Comparison of ENCODE assay signal across 15 cellular contexts in genomic region chr6:166514196-166514595, GRCh38.
A peak's percentile ranks its signal among the peaks of the same experiment; 100 is the strongest.
DNase-seq lines count a peak whose midpoint lies in the region; ATAC-seq, FAIRE-seq and TF ChIP-seq lines count a peak whose summit lies in the region.
"Had no signal": no experiment of that assay in that cellular context is flagged by ENCODE, and none has a peak within 500 bp of the region (broad histone marks: within the 10 kb centered on the region; RNA-seq: fewer than 3 reads in every experiment).

No MANE protein-coding gene starts in this region.

- no peaks in the 10 kb centered on the region for H3K79me2 ChIP-seq in HCT116 (ENCODE audit: insufficient read depth, low read length)

- no peak overlapping the region for H3K27ac Mint-ChIP-seq in stimulated activated effector memory CD8-positive, alpha-beta T cell treated with anti-CD3 and anti-CD28 coated beads, Interleukin-12 subunit alpha, Interleukin-12 subunit beta, amount 100 ng/mL, for 72 hours
- H3K27ac Mint-ChIP-seq: activated CD4-positive, alpha-beta memory T cell treated with anti-CD3 and anti-CD28 coated beads for 36 hours; T-helper 1 cell treated with Interleukin-12 subunit alpha and Interleukin-12 subunit beta and Interleukin-4 antibody, amounts not matched to agents 30 μg/mL and 1 μg/mL, for 36 hours had no signal

- H3K4me2 ChIP-seq in HCT116 (ENCODE audit: low read length), result no peak overlapping the region; the same call in 1 of the 2 replicates

- H3K4me1 Mint-ChIP-seq in stimulated activated effector memory CD8-positive, alpha-beta T cell treated with anti-CD3 and anti-CD28 coated beads, Interleukin-12 subunit alpha, Interleukin-12 subunit beta, amount 100 ng/mL, for 72 hours, result peaks cover 14% of the 10 kb centered on the region

- H3K9me3 ChIP-seq in HCT116 (ENCODE audit: control insufficient read depth in 1 of 2, insufficient read depth in 1 of 2, low read depth in 1 of 2, low read length in 2 of 2), result no peaks in the 10 kb centered on the region; a peak in 2 of 4 replicates
- H3K9me3 ChIP-seq: breast epithelium, mucosa of descending colon had no signal

- no peaks in the 10 kb centered on the region for H3K9me2 ChIP-seq in HCT116 (ENCODE audit: insufficient read depth)

- DNase-seq in A172 (ENCODE audit: low spot score), result peak; percentile 38
- DNase-seq in HCT116 (ENCODE audit: low read depth, low spot score), result no peak
- DNase-seq in choroid plexus epithelial cell (ENCODE audit: low read depth), result no peak
- DNase-seq in left lobe of liver (ENCODE audit: low spot score), result no peak
- DNase-seq in NCI-H2227 treated with DMSO at 0.1 percent for 48 hours (lab: John Stamatoyannopoulos, UW), result no peak
- no peak for DNase-seq in NCI-H524 treated with DMSO at 0.1 percent for 48 hours (lab: John Stamatoyannopoulos, UW)
- DNase-seq in GM12892 (ENCODE audit: insufficient read length), result no peak
- DNase-seq in stimulated activated effector memory CD8-positive, alpha-beta T cell treated with anti-CD3 and anti-CD28 coated beads, Interleukin-12 subunit alpha, Interleukin-12 subunit beta, amount 100 ng/mL, for 72 hours (ENCODE audit: low spot score in 2 of 2), result no peak
- DNase-seq: activated CD4-positive, alpha-beta memory T cell treated with anti-CD3 and anti-CD28 coated beads for 36 hours; activated gamma-delta T cell treated with Interleukin-2 at 50 U/mL for 16 hours; DND-41; mucosa of descending colon; stimulated activated CD8-positive, alpha-beta memory T cell treated with anti-CD3 and anti-CD28 coated beads, Interleukin-4, amount 100 ng/mL, for 48 hours had no signal

- intact Hi-C loops in HCT116 (cut with micrococcal nuclease), result loop anchor here (5.0 kb wide), 1 partner anchor 178 kb away; no protein-coding TSS in a partner anchor

- H2AFZ ChIP-seq in HCT116 (ENCODE audit: low read depth, low read length, poor library complexity, severe bottlenecking), result no peak overlapping the region

- TF ChIP-seq RAD21 in HCT116 (IDR thresholded peaks at IDR 0.05; ENCODE audit: low read depth), result peak; percentile 42; the same call in 1 of the 2 replicates

- H3K27me3 ChIP-seq in HCT116 (ENCODE audit: insufficient read depth, low read length), result no peaks in the 10 kb centered on the region
- H3K27me3 ChIP-seq: breast epithelium had no signal

- TF ChIP-seq CTCF in HCT116 (IDR thresholded peaks at IDR 0.05 in 2 of 3, conservative IDR thresholded peaks at IDR 0.05 in 1 of 3; ENCODE audit: borderline replicate concordance in 1 of 3, insufficient read depth in 1 of 3, low read depth in 2 of 3, low read length in 2 of 3) (0 out of 6 replicates have a peak, but pooled peaks of 2 of the 3 experiments have one; percentile 18 to 21), choroid plexus epithelial cell (conservative IDR thresholded peaks at IDR 0.05; ENCODE audit: low read depth, low read length) (peak; percentile 18)

- no peaks in the 10 kb centered on the region for H4K20me1 ChIP-seq in HCT116 (ENCODE audit: insufficient read depth)

- peaks cover 9 to 23% of the 10 kb centered on the region in 2 experiments for H3K4me1 ChIP-seq in HCT116 (ENCODE audit: control insufficient read depth in 1 of 2, insufficient read depth in 2 of 2, low read length in 2 of 2)
- H3K4me1 ChIP-seq: breast epithelium had no signal

- no peaks in the 10 kb centered on the region for H3K36me3 ChIP-seq in HCT116 (ENCODE audit: control insufficient read depth in 1 of 2, insufficient read depth in 2 of 2, low read length in 2 of 2)
- H3K36me3 ChIP-seq: breast epithelium had no signal

- CTCF ChIA-PET in HCT116 (lab: Charles Lee), result no interaction called here

- no peak overlapping the region for H3K9ac ChIP-seq in HCT116 (ENCODE audit: low read length)

- H3K27ac ChIP-seq in HCT116 (ENCODE audit: low read depth, low read length), result no peak overlapping the region
- H3K27ac ChIP-seq: breast epithelium had no signal

- H3K9me3 Mint-ChIP-seq in stimulated activated effector memory CD8-positive, alpha-beta T cell treated with anti-CD3 and anti-CD28 coated beads, Interleukin-12 subunit alpha, Interleukin-12 subunit beta, amount 100 ng/mL, for 72 hours, result no peaks in the 10 kb centered on the region
- H3K9me3 Mint-ChIP-seq: T-helper 1 cell treated with Interleukin-12 subunit alpha and Interleukin-12 subunit beta and Interleukin-4 antibody, amounts not matched to agents 30 μg/mL and 1 μg/mL, for 36 hours had no signal

- no TSS peak for BruUV-seq in HCT116 (replicated peaks; lab: Mats Ljungman, UMichigan)

- RAD21 ChIA-PET in HCT116 (lab: Charles Lee; ENCODE audit: low non-redundant PET in 1 of 2, low total read pairs in 2 of 2, uncharacterized antibody in 2 of 2, unreplicated experiment in 2 of 2), result no interaction called here

- H3K4me3 ChIP-seq in HCT116 (replicated peaks in 1 of 2; ENCODE audit: low read depth in 1 of 2, low read length in 2 of 2), result no peak overlapping the region
- no peak overlapping the region for H3K4me3 ChIP-seq in choroid plexus epithelial cell (ENCODE audit: low read depth, low read length)
- H3K4me3 ChIP-seq: breast epithelium, mucosa of descending colon had no signal

- ATAC-seq in HCT116 (0 out of 2 replicates have a peak, but pooled peaks have one; percentile 21), left lobe of liver (peak; percentile 22)
- ATAC-seq in stimulated activated effector memory CD8-positive, alpha-beta T cell treated with anti-CD3 and anti-CD28 coated beads, Interleukin-12 subunit alpha, Interleukin-12 subunit beta, amount 100 ng/mL, for 72 hours, result no peak

- TF ChIP-seq POLR2A in HCT116 (IDR thresholded peaks at IDR 0.05; ENCODE audit: borderline replicate concordance, extremely low read depth, insufficient read depth, insufficient read length), result no peak
- TF ChIP-seq POLR2A in GM12892 (IDR thresholded peaks at IDR 0.05; ENCODE audit: low read depth, low read length), result no peak

- no peak for FAIRE-seq in GM12892 (lab: Jason Lieb, UNC)

- POLR2A ChIA-PET in HCT116 (lab: Charles Lee), result no interaction called here

- H3K36me3 Mint-ChIP-seq in stimulated activated effector memory CD8-positive, alpha-beta T cell treated with anti-CD3 and anti-CD28 coated beads, Interleukin-12 subunit alpha, Interleukin-12 subunit beta, amount 100 ng/mL, for 72 hours, result no peaks in the 10 kb centered on the region

- no peak overlapping the region for H3K4me3 Mint-ChIP-seq in stimulated activated effector memory CD8-positive, alpha-beta T cell treated with anti-CD3 and anti-CD28 coated beads, Interleukin-12 subunit alpha, Interleukin-12 subunit beta, amount 100 ng/mL, for 72 hours
- H3K4me3 Mint-ChIP-seq: activated CD4-positive, alpha-beta memory T cell treated with anti-CD3 and anti-CD28 coated beads for 36 hours; T-helper 1 cell treated with Interleukin-12 subunit alpha and Interleukin-12 subunit beta and Interleukin-4 antibody, amounts not matched to agents 30 μg/mL and 1 μg/mL, for 36 hours had no signal

TF ChIP-seq in HCT116, 20 proteins besides CTCF, POLR2A, EP300 and RAD21:
- no peak for TF ChIP-seq SIN3A (IDR thresholded peaks at IDR 0.05; ENCODE audit: low read depth)
- TF ChIP-seq POLR2AphosphoS5 (IDR thresholded peaks at IDR 0.05; ENCODE audit: low read depth, low read length), result no peak
- TF ChIP-seq JUND (IDR thresholded peaks at IDR 0.05), result no peak
- TF ChIP-seq SRF (IDR thresholded peaks at IDR 0.05; ENCODE audit: low read depth), result no peak
- no peak for TF ChIP-seq SP1 (IDR thresholded peaks at IDR 0.05; ENCODE audit: low read depth)
- TF ChIP-seq ZNF274 (IDR thresholded peaks at IDR 0.05; ENCODE audit: low read depth, low read length), result no peak
- TF ChIP-seq EZH2 (IDR thresholded peaks at IDR 0.05), result no peak
- no peak for TF ChIP-seq CBX3 (IDR thresholded peaks at IDR 0.05; ENCODE audit: low read depth)
